ENCODE assay signal across 10 cellular contexts in the genomic region with DNA sequence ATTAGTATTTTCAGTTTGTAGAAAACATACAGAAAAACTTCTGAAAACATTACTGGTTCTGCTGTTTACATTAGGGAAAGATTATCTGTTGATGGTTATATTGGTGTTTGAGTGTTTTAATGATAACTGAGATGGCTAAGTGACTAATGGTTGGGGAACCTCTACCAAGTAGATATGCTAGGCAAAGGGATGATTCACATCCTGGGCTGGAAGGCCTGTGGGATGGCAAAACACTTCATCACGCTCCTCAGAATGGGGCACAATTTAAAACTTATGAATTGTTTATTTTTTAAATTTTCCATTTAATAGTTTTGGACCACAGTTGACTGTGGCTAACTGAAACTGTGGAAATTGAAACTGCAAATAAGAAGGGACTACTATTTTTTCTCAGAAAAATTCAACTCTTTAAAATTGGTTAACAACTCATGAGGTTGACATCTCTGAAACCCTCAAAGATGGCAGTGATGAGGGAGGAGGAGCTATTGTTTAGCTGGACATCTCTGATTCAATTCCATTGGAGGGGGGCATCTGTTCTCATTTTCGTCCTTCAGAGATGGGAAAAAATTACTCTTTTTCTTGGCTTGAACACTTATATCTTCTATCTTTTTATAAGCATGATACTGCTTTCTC. TPM values are rescaled to one million over a fixed set of nuclear protein-coding genes. Genes with fewer than 3 reads are reported as not detected.
DNase-seq lines count a peak whose midpoint lies in the region; ATAC-seq and TF ChIP-seq lines count a peak whose summit lies in the region.
"Had no signal": no experiment of that assay in that cellular context is flagged by ENCODE, and none has a peak within 500 bp of the region (broad histone marks: within the 10 kb centered on the region; RNA-seq: fewer than 3 reads in every experiment).

No MANE protein-coding gene starts in this region.

- H3K4me1 ChIP-seq in CD8-positive, alpha-beta T cell (ENCODE audit: insufficient read depth, low read length), result no peaks in the 10 kb centered on the region
- H3K4me1 ChIP-seq in adipocyte (ENCODE audit: control insufficient read depth, insufficient read depth, low read length), result peaks cover 7% of the 10 kb centered on the region

- ATAC-seq in CD8-positive, alpha-beta T cell, result peak; percentile 45
- no peak for ATAC-seq in GM18870 (IDR thresholded peaks at IDR 0.05; ENCODE audit: unreplicated experiment)

- no peaks in the 10 kb centered on the region for H3K9me3 Mint-ChIP-seq in CD8-positive, alpha-beta T cell

- CTCF ChIA-PET in CD8-positive, alpha-beta T cell (lab: Charles Lee), result interaction anchor here (2.1 to 2.9 kb wide), 2 partner anchors 21 to 27 kb away, joined by 14 to 25 read pairs; no protein-coding TSS in a partner anchor

- no peak overlapping the region for H3K9ac ChIP-seq in adipocyte (ENCODE audit: low read length)

- no peak overlapping the region for H3K4me3 Mint-ChIP-seq in CD8-positive, alpha-beta T cell

- intact Hi-C loops in CD8-positive, alpha-beta T cell (cut with DNase I, micrococcal nuclease), result no loop called here

- no peak for DNase-seq in CD8-positive, alpha-beta T cell
- peak; percentile 90 for DNase-seq in HS-27A (ENCODE audit: low read depth)
- DNase-seq in adipocyte (ENCODE audit: low read depth), result peak; percentile 42
- peak; percentile 21 to 81 for DNase-seq in lung microvascular endothelial cell (ENCODE audit: low read depth in 2 of 2)
- DNase-seq in NCI-H1417 (lab: John Stamatoyannopoulos, UW), result no peak
- no peak for DNase-seq in NCI-H1417 treated with DMSO at 0.1 percent for 48 hours (lab: John Stamatoyannopoulos, UW)
- no peak for DNase-seq in NCI-H748 treated with DMSO at 0.1 percent for 48 hours (lab: John Stamatoyannopoulos, UW)
- DNase-seq: NCI-H1436 had no signal

- H3K27me3 ChIP-seq in CD8-positive, alpha-beta T cell (ENCODE audit: insufficient read depth, low read length), result no peaks in the 10 kb centered on the region
- no peaks in the 10 kb centered on the region for H3K27me3 ChIP-seq in adipocyte (replicated peaks; ENCODE audit: control insufficient read depth, insufficient read depth, low read length)

- H3K36me3 ChIP-seq in CD8-positive, alpha-beta T cell (ENCODE audit: insufficient read depth, low read length), result no peaks in the 10 kb centered on the region
- H3K36me3 ChIP-seq in adipocyte (ENCODE audit: control insufficient read depth, insufficient read depth, low read length, severe bottlenecking), result no peaks in the 10 kb centered on the region

- no peaks in the 10 kb centered on the region for H3K27me3 Mint-ChIP-seq in CD8-positive, alpha-beta T cell (ENCODE audit: low read depth)

- peaks cover 14% of the 10 kb centered on the region for H3K36me3 Mint-ChIP-seq in CD8-positive, alpha-beta T cell

- H3K9me3 ChIP-seq in CD8-positive, alpha-beta T cell (ENCODE audit: low read length), result no peaks in the 10 kb centered on the region
- H3K9me3 ChIP-seq in adipocyte (ENCODE audit: control insufficient read depth, low read length), result no peaks in the 10 kb centered on the region

- H3K27ac ChIP-seq in CD8-positive, alpha-beta T cell (ENCODE audit: low read depth, low read length), result no peak overlapping the region
- H3K27ac ChIP-seq: coronary artery had no signal

- peaks cover 48% of the 10 kb centered on the region for H3K4me1 Mint-ChIP-seq in CD8-positive, alpha-beta T cell (ENCODE audit: low read depth)

- TF ChIP-seq CTCF in CD8-positive, alpha-beta T cell (IDR thresholded peaks at IDR 0.05), result no peak

- H3K4me3 ChIP-seq in CD8-positive, alpha-beta T cell (ENCODE audit: low read depth, low read length), result no peak overlapping the region
- H3K4me3 ChIP-seq in adipocyte (ENCODE audit: low read length), result no peak overlapping the region
- H3K4me3 ChIP-seq: coronary artery had no signal

- H3K27ac Mint-ChIP-seq in CD8-positive, alpha-beta T cell, result no peak overlapping the region

- POLR2A ChIA-PET in CD8-positive, alpha-beta T cell (lab: Charles Lee), result interaction anchor here (1.0 kb wide), 1 partner anchor 12 kb away, joined by 5 read pairs; no protein-coding TSS in a partner anchor

RNA-seq across cellular contexts. Expression of a gene that starts 21.2 kb away (rescaled TPM):
- total RNA-seq in CD8-positive, alpha-beta T cell, result 10 to 100 TPM; 52.6 to 52.8 TPM
- 0.60 and 1.7 TPM in 2 replicates for total RNA-seq in lung microvascular endothelial cell

Comparison
In these comparisons a context has a peak if more than half of its experiments do, and no peak if none do; other contexts are left out.
1. DNase-seq: peak in HS-27A (single experiment), adipocyte (single experiment) and lung microvascular endothelial cell (2 of 2); none in CD8-positive, alpha-beta T cell (0 of 7), NCI-H1417 (0 of 3), NCI-H1417 treated with DMSO at 0.1 percent for 48 hours (single experiment) and NCI-H748 treated with DMSO at 0.1 percent for 48 hours (single experiment).
2. RNA of a gene that starts 21.2 kb away (total RNA-seq): 52.6 to 52.8 TPM in CD8-positive, alpha-beta T cell; 0.60 to 1.7 TPM in lung microvascular endothelial cell; every median in the first group is over 10 times any median in the second.